ENCODE assay signal across 26 cellular contexts in the genomic region with DNA sequence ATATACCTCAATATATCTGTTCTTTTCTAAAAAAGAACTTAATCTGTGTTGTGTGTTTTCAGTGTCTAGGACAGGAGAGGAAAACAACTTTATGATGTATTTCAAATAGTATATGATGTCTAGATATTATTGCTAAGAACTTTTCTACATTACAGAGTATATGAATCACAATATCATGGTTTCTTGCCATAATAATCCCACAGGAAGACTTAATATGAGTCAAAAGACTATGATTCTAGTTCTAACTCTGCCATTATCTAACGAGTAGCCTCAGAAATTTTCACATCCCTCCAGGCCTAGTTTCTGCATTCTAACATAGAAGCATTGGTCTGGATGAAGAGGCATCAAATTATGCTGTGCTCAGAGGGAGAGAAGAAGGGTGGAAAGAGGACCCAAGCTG.
A peak's percentile ranks its signal among the peaks of the same experiment; 100 is the strongest.
DNase-seq lines count a peak whose midpoint lies in the region; ATAC-seq, FAIRE-seq and TF ChIP-seq lines count a peak whose summit lies in the region.
"Had no signal": no experiment of that assay in that cellular context is flagged by ENCODE, and none has a peak within 500 bp of the region (broad histone marks: within the 10 kb centered on the region; RNA-seq: fewer than 3 reads in every experiment).

No MANE protein-coding gene starts in this region.

- no peaks in the 10 kb centered on the region for H3K4me1 Mint-ChIP-seq in MCF 10A (ENCODE audit: insufficient read depth, unreplicated experiment)
- H3K4me1 Mint-ChIP-seq: activated naive CD8-positive, alpha-beta T cell treated with anti-CD3 and anti-CD28 coated beads for 36 hours had no signal

- H3K27ac Mint-ChIP-seq in MCF 10A (ENCODE audit: low read depth, unreplicated experiment), result no peak overlapping the region
- H3K27ac Mint-ChIP-seq: activated B cell treated with CpG ODN at 0.5 μM for 24 hours; activated naive CD8-positive, alpha-beta T cell treated with anti-CD3 and anti-CD28 coated beads for 36 hours had no signal

- WGBS in pancreas, 2 donors, result 56 to 65% methylated on average over 1 of the region's 1 CpG

- no peaks in the 10 kb centered on the region for H3K27me3 Mint-ChIP-seq in MCF 10A (ENCODE audit: insufficient read depth, unreplicated experiment)

- H3K4me1 ChIP-seq in RWPE2 (ENCODE audit: insufficient read depth, poor library complexity, severe bottlenecking) (peaks cover 3% of the 10 kb centered on the region), pancreas (no peaks in the 10 kb centered on the region)
- H3K4me1 ChIP-seq: BE2C, esophagus muscularis mucosa, lower lobe of right lung had no signal

- ATAC-seq in RWPE2 (ENCODE audit: low read depth) (peak; percentile 33; the same call in 1 of the 3 replicates), pancreas (no peak), HG02642 (IDR thresholded peaks at IDR 0.05; ENCODE audit: poor library complexity, unreplicated experiment) (no peak)
- ATAC-seq: HepG2, lower lobe of right lung had no signal

- H3K36me3 ChIP-seq in RWPE2 (ENCODE audit: low read depth), result no peaks in the 10 kb centered on the region
- H3K36me3 ChIP-seq in pancreas, result no peaks in the 10 kb centered on the region
- H3K36me3 ChIP-seq: BE2C, esophagus muscularis mucosa, lower lobe of right lung had no signal

- no peaks in the 10 kb centered on the region for H3K9me3 ChIP-seq in RWPE2 (ENCODE audit: severe bottlenecking)
- no peaks in the 10 kb centered on the region for H3K9me3 ChIP-seq in pancreas
- H3K9me3 ChIP-seq: BE2C, lower lobe of right lung had no signal

- intact Hi-C loops in pancreas (cut with DNase I), result no loop called here
- intact Hi-C loops in MCF 10A (cut with micrococcal nuclease), result no loop called here

- CTCF ChIA-PET in MCF 10A (lab: Yijun Ruan, JAX), result no interaction called here

- no peak overlapping the region for H3K4me3 Mint-ChIP-seq in MCF 10A (ENCODE audit: unreplicated experiment)
- H3K4me3 Mint-ChIP-seq: activated B cell treated with CpG ODN at 0.5 μM for 24 hours; activated naive CD8-positive, alpha-beta T cell treated with anti-CD3 and anti-CD28 coated beads for 36 hours; H9 had no signal

- POLR2A ChIA-PET in MCF 10A (lab: Yijun Ruan, JAX), result no interaction called here

- H3K27me3 ChIP-seq in RWPE2 (ENCODE audit: insufficient read depth, poor library complexity, severe bottlenecking), result no peaks in the 10 kb centered on the region
- H3K27me3 ChIP-seq in pancreas, result no peaks in the 10 kb centered on the region
- H3K27me3 ChIP-seq: esophagus muscularis mucosa had no signal

- H3K4me3 ChIP-seq in RWPE2 (ENCODE audit: severe bottlenecking) (no peak overlapping the region), pancreas (no peak overlapping the region)
- H3K4me3 ChIP-seq: coronary artery, esophagus muscularis mucosa, lower lobe of right lung had no signal

- TF ChIP-seq CTCF in RWPE2 (IDR thresholded peaks at IDR 0.05; ENCODE audit: poor library complexity, severe bottlenecking) (no peak), pancreas (IDR thresholded peaks at IDR 0.05) (no peak), MCF 10A (IDR thresholded peaks at IDR 0.05; ENCODE audit: unreplicated experiment) (no peak)

- FAIRE-seq in pancreas (lab: Jason Lieb, UNC), result peak; percentile 29
- FAIRE-seq: HepG2, small intestine had no signal

- H3K27ac ChIP-seq in RWPE2 (ENCODE audit: poor library complexity, severe bottlenecking) (no peak overlapping the region), pancreas (no peak overlapping the region)
- H3K27ac ChIP-seq: coronary artery, esophagus muscularis mucosa, lower lobe of right lung had no signal

- no TSS peak for BruUV-seq in MCF 10A (replicated peaks; lab: Mats Ljungman, UMichigan)

- peaks cover under 1% of the 10 kb centered on the region for H3K9me3 Mint-ChIP-seq in MCF 10A (ENCODE audit: unreplicated experiment)

- peak; percentile 34 for DNase-seq in EL
- no peak for DNase-seq in RWPE2 (ENCODE audit: low spot score)
- DNase-seq in fibroblast of peridontal ligament (ENCODE audit: extremely low read depth), result peak; percentile 52
- DNase-seq in pancreas, result no peak
- no peak for DNase-seq in NCI-H1105 treated with DMSO at 0.1 percent for 48 hours (lab: John Stamatoyannopoulos, UW)
- DNase-seq in C1 segment of cervical spinal cord (lab: John Stamatoyannopoulos, UW), result no peak
- no peak for DNase-seq in MCF 10A (ENCODE audit: unreplicated experiment)
- DNase-seq: activated B cell treated with CpG ODN at 0.5 μM for 24 hours; activated CD4-positive, alpha-beta T cell treated with anti-CD3 and anti-CD28 coated beads, Interleukin-2, amount 50 U/mL, for 4 hours; activated CD8-positive, alpha-beta memory T cell treated with anti-CD3 and anti-CD28 coated beads, Interleukin-2, amount 50 U/mL, for 48 hours; activated naive CD8-positive, alpha-beta T cell treated with anti-CD3 and anti-CD28 coated beads for 36 hours; BE2C; COR-L47; H9; lower lobe of right lung; NCI-H1105; NCI-H2029; NCI-H774; small intestine; stimulated activated CD4-positive, alpha-beta T cell treated with anti-CD3 and anti-CD28 coated beads, Interleukin-2, amount 100 ng/mL, for 24 hours; SW 1271 had no signal

- H3K36me3 Mint-ChIP-seq in MCF 10A (ENCODE audit: insufficient read depth, unreplicated experiment), result no peaks in the 10 kb centered on the region
- H3K36me3 Mint-ChIP-seq: activated naive CD8-positive, alpha-beta T cell treated with anti-CD3 and anti-CD28 coated beads for 36 hours; brain had no signal

Comparison
In these comparisons a context has a peak if more than half of its experiments do, and no peak if none do; other contexts are left out.
1. DNase-seq: peak in EL (single experiment) and fibroblast of peridontal ligament (single experiment); none in RWPE2 (single experiment), pancreas (0 of 6), NCI-H1105 treated with DMSO at 0.1 percent for 48 hours (single experiment), C1 segment of cervical spinal cord (0 of 14) and MCF 10A (single experiment).